In the genomic region with DNA sequence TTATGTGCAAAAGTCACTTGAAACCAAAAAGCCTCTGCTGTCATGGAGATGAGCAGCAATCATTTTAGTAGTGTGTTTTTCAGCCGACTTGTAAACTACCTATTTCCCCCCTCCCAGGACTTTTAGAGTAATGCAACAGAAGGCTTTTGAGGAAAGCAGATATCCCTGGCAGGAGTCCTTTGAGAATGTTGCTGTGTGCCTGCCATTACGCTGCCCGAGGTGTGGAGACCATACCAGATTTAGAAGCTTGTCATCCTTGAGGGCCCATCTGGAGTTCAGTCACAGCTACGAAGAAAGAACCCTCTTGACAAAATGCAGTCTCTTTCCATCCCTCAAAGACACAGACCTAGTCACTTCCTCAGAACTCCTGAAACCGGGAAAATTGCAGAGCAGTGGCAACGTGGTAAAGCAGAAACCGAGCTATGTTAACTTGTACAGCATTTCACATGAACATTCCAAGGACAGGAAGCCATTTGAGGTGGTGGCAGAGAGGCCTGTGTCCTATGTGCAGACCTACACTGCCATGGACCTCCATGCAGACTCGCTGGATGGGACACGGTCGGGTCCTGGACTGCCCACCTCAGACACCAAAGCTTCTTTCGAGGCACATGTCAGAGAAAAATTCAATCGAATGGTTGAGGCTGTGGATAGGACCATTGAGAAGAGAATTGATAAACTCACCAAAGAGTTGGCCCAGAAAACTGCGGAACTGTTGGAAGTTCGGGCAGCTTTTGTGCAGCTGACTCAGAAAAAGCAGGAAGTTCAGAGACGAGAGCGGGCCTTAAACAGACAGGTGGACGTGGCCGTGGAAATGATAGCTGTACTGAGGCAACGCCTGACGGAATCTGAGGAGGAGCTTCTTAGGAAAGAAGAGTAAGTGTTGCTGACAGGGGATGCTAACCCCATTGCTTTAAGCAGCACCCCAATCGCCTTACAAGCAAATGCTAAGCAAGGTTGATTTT, we compare ENCODE assay signal across 1 cellular context.
TF ChIP-seq lines count a peak whose summit lies in the region.

No MANE protein-coding gene starts in this region.

TF ChIP-seq in H1, 55 proteins besides CTCF, POLR2A, EP300 and RAD21:
- TF ChIP-seq, protein P1, sequence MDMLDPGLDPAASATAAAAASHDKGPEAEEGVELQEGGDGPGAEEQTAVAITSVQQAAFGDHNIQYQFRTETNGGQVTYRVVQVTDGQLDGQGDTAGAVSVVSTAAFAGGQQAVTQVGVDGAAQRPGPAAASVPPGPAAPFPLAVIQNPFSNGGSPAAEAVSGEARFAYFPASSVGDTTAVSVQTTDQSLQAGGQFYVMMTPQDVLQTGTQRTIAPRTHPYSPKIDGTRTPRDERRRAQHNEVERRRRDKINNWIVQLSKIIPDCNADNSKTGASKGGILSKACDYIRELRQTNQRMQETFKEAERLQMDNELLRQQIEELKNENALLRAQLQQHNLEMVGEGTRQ (IDR thresholded peaks at IDR 0.05; ENCODE audit: low read length): no peak
- TF ChIP-seq SIRT6 (IDR thresholded peaks at IDR 0.05; ENCODE audit: low read length) (no peak), YY1 (IDR thresholded peaks at IDR 0.05; ENCODE audit: low read depth, low read length) (no peak), NRF1 (IDR thresholded peaks at IDR 0.05; ENCODE audit: low read depth, low read length) (no peak), RNF2 (IDR thresholded peaks at IDR 0.05; ENCODE audit: borderline replicate concordance, low read depth, low read length, missing control alignments, poor library complexity, severe bottlenecking) (no peak), TAF1 (IDR thresholded peaks at IDR 0.05; ENCODE audit: low read depth, low read length) (no peak), JUN (IDR thresholded peaks at IDR 0.05; ENCODE audit: low read depth, low read length) (no peak)
- TF ChIP-seq, protein P2, sequence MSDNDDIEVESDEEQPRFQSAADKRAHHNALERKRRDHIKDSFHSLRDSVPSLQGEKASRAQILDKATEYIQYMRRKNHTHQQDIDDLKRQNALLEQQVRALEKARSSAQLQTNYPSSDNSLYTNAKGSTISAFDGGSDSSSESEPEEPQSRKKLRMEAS (IDR thresholded peaks at IDR 0.05): no peak
